Comparison of ENCODE assay signal across 34 cellular contexts in the genomic region with DNA sequence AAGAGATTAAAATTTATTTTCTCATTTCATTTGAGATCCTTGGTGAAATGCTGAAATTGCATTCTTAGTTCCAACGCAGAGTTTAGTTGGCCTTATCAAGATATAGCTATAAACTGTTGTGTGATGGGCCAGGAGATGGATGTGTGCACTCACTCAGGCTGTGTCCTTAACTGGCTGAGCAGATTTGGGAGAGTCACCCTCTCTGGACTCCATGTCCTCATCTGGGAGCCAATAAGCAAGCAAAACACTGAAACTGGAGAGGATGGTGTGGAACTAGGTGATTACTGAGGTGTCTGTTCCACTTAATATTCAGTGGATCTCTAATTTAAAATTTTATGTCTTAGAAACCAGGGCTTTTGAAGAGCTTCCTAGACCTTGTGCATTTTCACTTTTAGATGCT.
"Had no signal": no experiment of that assay in that cellular context is flagged by ENCODE, and none has a peak within 500 bp of the region (broad histone marks: within the 10 kb centered on the region; RNA-seq: fewer than 3 reads in every experiment).

No MANE protein-coding gene starts in this region.

- H3K36me3 ChIP-seq: adrenal gland, esophagus muscularis mucosa, WERI-Rb-1 had no signal

- H3K4me3 Mint-ChIP-seq: activated B cell treated with CpG ODN at 0.5 μM for 24 hours; activated CD4-positive, alpha-beta memory T cell treated with anti-CD3 and anti-CD28 coated beads for 36 hours; activated CD4-positive, alpha-beta T cell treated with anti-CD3 and anti-CD28 coated beads, Interleukin-2, amount 10 ng/mL, durations not matched to agents 24 days and 14 days; activated CD8-positive, alpha-beta memory T cell treated with anti-CD3 and anti-CD28 coated beads, Interleukin-2, amount 10 ng/mL, durations not matched to agents 7 days and 5 days; activated CD8-positive, alpha-beta T cell treated with anti-CD3 and anti-CD28 coated beads, Interleukin-2, amount 10 ng/mL, durations not matched to agents 7 days and 5 days; activated naive CD4-positive, alpha-beta T cell treated with anti-CD3 and anti-CD28 coated beads for 36 hours; activated naive CD4-positive, alpha-beta T cell treated with anti-CD3 and anti-CD28 coated beads, Interleukin-2, amount 50 U/mL, for 24 hours; activated naive CD8-positive, alpha-beta T cell treated with anti-CD3 and anti-CD28 coated beads for 36 hours; activated naive CD8-positive, alpha-beta T cell treated with anti-CD3 and anti-CD28 coated beads, Interleukin-2, amount 50 U/mL, for 24 hours; activated T-helper 1 cell treated with anti-CD3 and anti-CD28 coated beads, Interleukin-12 subunit alpha, Interleukin-12 subunit beta, Interleukin-2, Interleukin-4 antibody, amounts not matched to agents 30 ng/mL and 10 ng/mL and 1 ng/mL, durations not matched to agents 14 hours and 24 hours and 36 hours; effector memory CD8-positive, alpha-beta T cell; T-helper 17 cell; T-helper 2 cell treated with Interferon-gamma antibody and Interleukin-4, amounts not matched to agents 5 μg/mL and 100 μg/mL, for 36 hours had no signal

- H3K27me3 Mint-ChIP-seq: activated B cell treated with CpG ODN at 0.5 μM for 24 hours; activated CD4-positive, alpha-beta memory T cell treated with anti-CD3 and anti-CD28 coated beads for 36 hours; activated CD4-positive, alpha-beta T cell treated with anti-CD3 and anti-CD28 coated beads, Interleukin-2, amount 10 ng/mL, durations not matched to agents 24 days and 14 days; activated CD8-positive, alpha-beta memory T cell treated with anti-CD3 and anti-CD28 coated beads, Interleukin-2, amount 10 ng/mL, durations not matched to agents 7 days and 5 days; activated naive CD8-positive, alpha-beta T cell treated with anti-CD3 and anti-CD28 coated beads for 36 hours; activated naive CD8-positive, alpha-beta T cell treated with anti-CD3 and anti-CD28 coated beads, Interleukin-2, amount 50 U/mL, for 24 hours; effector memory CD8-positive, alpha-beta T cell; T-helper 17 cell had no signal

- H3K4me1 ChIP-seq: adrenal gland, body of pancreas had no signal

- H3K27me3 ChIP-seq: adrenal gland, body of pancreas, esophagus muscularis mucosa had no signal

- H3K27ac ChIP-seq: adrenal gland, body of pancreas, esophagus muscularis mucosa had no signal

- H3K4me3 ChIP-seq: adrenal gland, body of pancreas, esophagus muscularis mucosa had no signal

- FAIRE-seq: colon had no signal

- DNase-seq: activated B cell treated with CpG ODN at 0.5 μM for 24 hours; activated CD4-positive, alpha-beta memory T cell treated with anti-CD3 and anti-CD28 coated beads for 36 hours; activated CD4-positive, alpha-beta T cell treated with anti-CD3 and anti-CD28 coated beads, Interleukin-2, amount 10 ng/mL, durations not matched to agents 24 days and 14 days; activated CD8-positive, alpha-beta memory T cell treated with anti-CD3 and anti-CD28 coated beads, Interleukin-2, amount 10 ng/mL, durations not matched to agents 7 days and 5 days; activated CD8-positive, alpha-beta memory T cell treated with anti-CD3 and anti-CD28 coated beads, Interleukin-2, amount 50 U/mL, for 4 hours; activated CD8-positive, alpha-beta T cell treated with anti-CD3 and anti-CD28 coated beads, Interleukin-2, amount 10 ng/mL, durations not matched to agents 7 days and 5 days; activated effector memory CD4-positive, alpha-beta T cell treated with anti-CD3 and anti-CD28 coated beads, Interleukin-2, amount 50 U/mL, for 16 hours; activated naive CD4-positive, alpha-beta T cell treated with anti-CD3 and anti-CD28 coated beads for 36 hours; activated naive CD8-positive, alpha-beta T cell treated with anti-CD3 and anti-CD28 coated beads for 36 hours; activated naive CD8-positive, alpha-beta T cell treated with anti-CD3 and anti-CD28 coated beads, Interleukin-2, amount 50 U/mL, for 24 hours; activated T-cell treated with anti-CD3 and anti-CD28 coated beads, Interleukin-2, amount 50 U/mL, for 1 hour; activated T-cell treated with anti-CD3 and anti-CD28 coated beads, Interleukin-2, amount 50 U/mL, for 48 hours; adrenal gland; amygdala; aorta; body of pancreas; caudate nucleus; cortex of kidney; dermis blood vessel endothelial cell; effector CD4-positive, alpha-beta T cell; effector memory CD8-positive, alpha-beta T cell; erythroblast; foreskin melanocyte; T-helper 1 cell; T-helper 17 cell; T1000; WERI-Rb-1 had no signal

- H3K4me1 Mint-ChIP-seq: activated B cell treated with CpG ODN at 0.5 μM for 24 hours; activated CD4-positive, alpha-beta T cell treated with anti-CD3 and anti-CD28 coated beads, Interleukin-2, amount 10 ng/mL, durations not matched to agents 24 days and 14 days; activated CD8-positive, alpha-beta memory T cell treated with anti-CD3 and anti-CD28 coated beads, Interleukin-2, amount 10 ng/mL, durations not matched to agents 7 days and 5 days; activated naive CD4-positive, alpha-beta T cell treated with anti-CD3 and anti-CD28 coated beads, Interleukin-2, amount 50 U/mL, for 24 hours; activated naive CD8-positive, alpha-beta T cell treated with anti-CD3 and anti-CD28 coated beads for 36 hours; activated naive CD8-positive, alpha-beta T cell treated with anti-CD3 and anti-CD28 coated beads, Interleukin-2, amount 50 U/mL, for 24 hours; T-helper 17 cell had no signal

- H3K9me3 ChIP-seq: adrenal gland, body of pancreas, esophagus muscularis mucosa had no signal

- ATAC-seq: activated CD4-positive, CD25-positive, alpha-beta regulatory T cell treated with anti-CD3 and anti-CD28 coated beads, Interleukin-2, amount 50 U/mL, for 24 hours; activated CD8-positive, alpha-beta memory T cell treated with anti-CD3 and anti-CD28 coated beads, Interleukin-2, amount 10 ng/mL, durations not matched to agents 7 days and 5 days; activated CD8-positive, alpha-beta T cell treated with anti-CD3 and anti-CD28 coated beads, Interleukin-2, amount 10 ng/mL, durations not matched to agents 7 days and 5 days; activated naive CD8-positive, alpha-beta T cell treated with anti-CD3 and anti-CD28 coated beads, Interleukin-2, amount 50 U/mL, for 24 hours; body of pancreas; effector memory CD8-positive, alpha-beta T cell; T-helper 17 cell had no signal

- H3K36me3 Mint-ChIP-seq: activated CD4-positive, alpha-beta memory T cell treated with anti-CD3 and anti-CD28 coated beads for 36 hours; activated CD8-positive, alpha-beta memory T cell treated with anti-CD3 and anti-CD28 coated beads, Interleukin-2, amount 10 ng/mL, durations not matched to agents 7 days and 5 days; activated naive CD4-positive, alpha-beta T cell treated with anti-CD3 and anti-CD28 coated beads, Interleukin-2, amount 50 U/mL, for 24 hours; activated naive CD8-positive, alpha-beta T cell treated with anti-CD3 and anti-CD28 coated beads for 36 hours had no signal

- H3K27ac Mint-ChIP-seq: activated B cell treated with CpG ODN at 0.5 μM for 24 hours; activated CD4-positive, alpha-beta memory T cell treated with anti-CD3 and anti-CD28 coated beads for 36 hours; activated CD4-positive, alpha-beta T cell treated with anti-CD3 and anti-CD28 coated beads, Interleukin-2, amount 10 ng/mL, durations not matched to agents 24 days and 14 days; activated CD8-positive, alpha-beta memory T cell treated with anti-CD3 and anti-CD28 coated beads, Interleukin-2, amount 10 ng/mL, durations not matched to agents 7 days and 5 days; activated CD8-positive, alpha-beta T cell treated with anti-CD3 and anti-CD28 coated beads, Interleukin-2, amount 10 ng/mL, durations not matched to agents 7 days and 5 days; activated naive CD4-positive, alpha-beta T cell treated with anti-CD3 and anti-CD28 coated beads for 36 hours; activated naive CD4-positive, alpha-beta T cell treated with anti-CD3 and anti-CD28 coated beads, Interleukin-2, amount 50 U/mL, for 24 hours; activated naive CD8-positive, alpha-beta T cell treated with anti-CD3 and anti-CD28 coated beads for 36 hours; activated naive CD8-positive, alpha-beta T cell treated with anti-CD3 and anti-CD28 coated beads, Interleukin-2, amount 50 U/mL, for 24 hours; activated T-helper 1 cell treated with anti-CD3 and anti-CD28 coated beads, Interleukin-12 subunit alpha, Interleukin-12 subunit beta, Interleukin-2, Interleukin-4 antibody, amounts not matched to agents 30 ng/mL and 10 ng/mL and 1 ng/mL, durations not matched to agents 14 hours and 24 hours and 36 hours; activated T-helper 2 cell treated with anti-CD3 and anti-CD28 coated beads, Interferon-gamma antibody, Interleukin-2, Interleukin-4, amounts not matched to agents 10 μg/mL and 5 μg/mL and 100 μg/mL, durations not matched to agents 14 hours and 24 hours and 36 hours; effector memory CD8-positive, alpha-beta T cell; T-helper 17 cell; T-helper 2 cell treated with Interferon-gamma antibody and Interleukin-4, amounts not matched to agents 5 μg/mL and 100 μg/mL, for 36 hours had no signal

- H3K9me3 Mint-ChIP-seq: activated B cell treated with CpG ODN at 0.5 μM for 24 hours; activated CD4-positive, alpha-beta memory T cell treated with anti-CD3 and anti-CD28 coated beads for 36 hours; activated CD4-positive, alpha-beta T cell treated with anti-CD3 and anti-CD28 coated beads, Interleukin-2, amount 10 ng/mL, durations not matched to agents 24 days and 14 days; activated naive CD4-positive, alpha-beta T cell treated with anti-CD3 and anti-CD28 coated beads for 36 hours; activated naive CD4-positive, alpha-beta T cell treated with anti-CD3 and anti-CD28 coated beads, Interleukin-2, amount 50 U/mL, for 24 hours; activated naive CD8-positive, alpha-beta T cell treated with anti-CD3 and anti-CD28 coated beads for 36 hours; activated naive CD8-positive, alpha-beta T cell treated with anti-CD3 and anti-CD28 coated beads, Interleukin-2, amount 50 U/mL, for 24 hours; activated T-helper 1 cell treated with anti-CD3 and anti-CD28 coated beads, Interleukin-12 subunit alpha, Interleukin-12 subunit beta, Interleukin-2, Interleukin-4 antibody, amounts not matched to agents 30 ng/mL and 10 ng/mL and 1 ng/mL, durations not matched to agents 14 hours and 24 hours and 36 hours; activated T-helper 2 cell treated with anti-CD3 and anti-CD28 coated beads, Interferon-gamma antibody, Interleukin-2, Interleukin-4, amounts not matched to agents 10 μg/mL and 5 μg/mL and 100 μg/mL, durations not matched to agents 14 hours and 24 hours and 36 hours; T-helper 2 cell treated with Interferon-gamma antibody and Interleukin-4, amounts not matched to agents 5 μg/mL and 100 μg/mL, for 36 hours had no signal
